ENCODE assay signal across 9 cellular contexts in genomic region chr14:105146976-105147700, GRCh38.
"Had no signal": no experiment of that assay in that cellular context is flagged by ENCODE, and none has a peak within 500 bp of the region (broad histone marks: within the 10 kb centered on the region; RNA-seq: fewer than 3 reads in every experiment).

No MANE protein-coding gene starts in this region.

- H3K4me3 ChIP-seq: gastroesophageal sphincter, transverse colon, vagina had no signal

- ATAC-seq: gastroesophageal sphincter; left lobe of liver; stimulated activated memory B cell treated with anti-CD40 and anti-IgM and Interleukin-4, amounts not matched to agents 10 μg/mL and 1 μg/mL and 100 μg/mL, for 72 hours had no signal

- H3K9me3 ChIP-seq: gastroesophageal sphincter, transverse colon, vagina had no signal

- H3K36me3 ChIP-seq: transverse colon, vagina had no signal

- H3K27me3 ChIP-seq: gastroesophageal sphincter, transverse colon, vagina had no signal

- H3K9me3 Mint-ChIP-seq: stimulated activated memory B cell treated with anti-CD40 and anti-IgM and Interleukin-4, amounts not matched to agents 10 μg/mL and 1 μg/mL and 100 μg/mL, for 72 hours had no signal

- DNase-seq: activated CD4-positive, alpha-beta T cell treated with anti-CD3 and anti-CD28 coated beads, Interleukin-2, amount 50 U/mL, for 1 hour; activated naive CD4-positive, alpha-beta T cell treated with anti-CD3 and anti-CD28 coated beads, Interleukin-2, amount 50 U/mL, for 16 hours; stimulated activated CD4-positive, alpha-beta T cell treated with anti-CD3 and anti-CD28 coated beads, Interleukin-12 subunit alpha, Interleukin-12 subunit beta, amount 100 ng/mL, for 4 hours; SW 1271; transverse colon had no signal

- H3K27ac ChIP-seq: gastroesophageal sphincter, transverse colon, vagina had no signal

- H3K4me1 ChIP-seq: gastroesophageal sphincter, transverse colon, vagina had no signal

- H3K4me3 Mint-ChIP-seq: stimulated activated memory B cell treated with anti-CD40 and anti-IgM and Interleukin-4, amounts not matched to agents 10 μg/mL and 1 μg/mL and 100 μg/mL, for 72 hours had no signal

- H3K36me3 Mint-ChIP-seq: stimulated activated memory B cell treated with anti-CD40 and anti-IgM and Interleukin-4, amounts not matched to agents 10 μg/mL and 1 μg/mL and 100 μg/mL, for 72 hours had no signal

- H3K4me1 Mint-ChIP-seq: stimulated activated memory B cell treated with anti-CD40 and anti-IgM and Interleukin-4, amounts not matched to agents 10 μg/mL and 1 μg/mL and 100 μg/mL, for 72 hours had no signal

- H3K27ac Mint-ChIP-seq: stimulated activated memory B cell treated with anti-CD40 and anti-IgM and Interleukin-4, amounts not matched to agents 10 μg/mL and 1 μg/mL and 100 μg/mL, for 72 hours had no signal
